In genomic region chr11:120109531-120109930, GRCh38 we compare ENCODE assay signal across 29 cellular contexts. TPM values are rescaled to one million over a fixed set of nuclear protein-coding genes. Genes with fewer than 3 reads are reported as not detected.
"Had no signal": no experiment of that assay in that cellular context is flagged by ENCODE, and none has a peak within 500 bp of the region (broad histone marks: within the 10 kb centered on the region; RNA-seq: fewer than 3 reads in every experiment).

No MANE protein-coding gene starts in this region.

- H3K4me3 Mint-ChIP-seq: activated B cell treated with CpG ODN at 0.5 μM for 24 hours; activated CD4-positive, alpha-beta T cell treated with anti-CD3 and anti-CD28 coated beads, Interleukin-2, amount 10 ng/mL, durations not matched to agents 24 days and 14 days; activated CD8-positive, alpha-beta memory T cell treated with anti-CD3 and anti-CD28 coated beads, Interleukin-2, amount 10 ng/mL, durations not matched to agents 7 days and 5 days; activated naive CD8-positive, alpha-beta T cell treated with anti-CD3 and anti-CD28 coated beads, Interleukin-2, amount 50 U/mL, for 24 hours; activated T-cell treated with anti-CD3 and anti-CD28 coated beads, Interleukin-2, amount 50 U/mL, for 24 hours; central memory CD8-positive, alpha-beta T cell; T-helper 17 cell had no signal

- FAIRE-seq: K562, RCC 7860 had no signal

- H3K36me3 Mint-ChIP-seq: activated CD8-positive, alpha-beta memory T cell treated with anti-CD3 and anti-CD28 coated beads, Interleukin-2, amount 10 ng/mL, durations not matched to agents 7 days and 5 days; activated naive CD4-positive, alpha-beta T cell treated with anti-CD3 and anti-CD28 coated beads, Interleukin-2, amount 50 U/mL, for 72 hours had no signal

- H3K4me1 Mint-ChIP-seq: activated B cell treated with CpG ODN at 0.5 μM for 24 hours; activated CD4-positive, alpha-beta T cell treated with anti-CD3 and anti-CD28 coated beads, Interleukin-2, amount 10 ng/mL, durations not matched to agents 24 days and 14 days; activated CD8-positive, alpha-beta memory T cell treated with anti-CD3 and anti-CD28 coated beads, Interleukin-2, amount 10 ng/mL, durations not matched to agents 7 days and 5 days; activated naive CD8-positive, alpha-beta T cell treated with anti-CD3 and anti-CD28 coated beads, Interleukin-2, amount 50 U/mL, for 24 hours; central memory CD8-positive, alpha-beta T cell had no signal

- H3K27ac ChIP-seq: ascending aorta, body of pancreas had no signal

- H3K4me1 ChIP-seq: ascending aorta, body of pancreas had no signal

- H3K4me3 ChIP-seq: ascending aorta, body of pancreas, K562 had no signal

- ATAC-seq: activated CD8-positive, alpha-beta memory T cell treated with anti-CD3 and anti-CD28 coated beads, Interleukin-2, amount 10 ng/mL, durations not matched to agents 7 days and 5 days; activated naive CD4-positive, alpha-beta T cell treated with anti-CD3 and anti-CD28 coated beads, Interleukin-2, amount 50 U/mL, for 72 hours; activated naive CD8-positive, alpha-beta T cell treated with anti-CD3 and anti-CD28 coated beads, Interleukin-2, amount 50 U/mL, for 24 hours; body of pancreas; K562; PC-3; T-helper 17 cell had no signal

- H3K27me3 Mint-ChIP-seq: activated CD4-positive, alpha-beta T cell treated with anti-CD3 and anti-CD28 coated beads, Interleukin-2, amount 10 ng/mL, durations not matched to agents 24 days and 14 days had no signal

- H3K9me3 ChIP-seq: ascending aorta, body of pancreas had no signal

- H3K36me3 ChIP-seq: ascending aorta had no signal

- H3K9me3 Mint-ChIP-seq: activated B cell treated with CpG ODN at 0.5 μM for 24 hours; activated CD4-positive, alpha-beta T cell treated with anti-CD3 and anti-CD28 coated beads, Interleukin-2, amount 10 ng/mL, durations not matched to agents 24 days and 14 days; activated naive CD4-positive, alpha-beta T cell treated with anti-CD3 and anti-CD28 coated beads, Interleukin-2, amount 50 U/mL, for 72 hours; activated naive CD8-positive, alpha-beta T cell treated with anti-CD3 and anti-CD28 coated beads, Interleukin-2, amount 50 U/mL, for 24 hours; activated T-cell treated with anti-CD3 and anti-CD28 coated beads, Interleukin-2, amount 50 U/mL, for 24 hours; central memory CD8-positive, alpha-beta T cell had no signal

- DNase-seq: activated B cell treated with CpG ODN at 0.5 μM for 24 hours; activated CD4-positive, alpha-beta T cell treated with anti-CD3 and anti-CD28 coated beads for 1 hour; activated CD4-positive, alpha-beta T cell treated with anti-CD3 and anti-CD28 coated beads, Interleukin-2, amount 10 ng/mL, durations not matched to agents 24 days and 14 days; activated CD4-positive, alpha-beta T cell treated with anti-CD3 and anti-CD28 coated beads, Interleukin-2, amount 50 U/mL, for 48 hours; activated CD8-positive, alpha-beta memory T cell treated with anti-CD3 and anti-CD28 coated beads, Interleukin-2, amount 10 ng/mL, durations not matched to agents 7 days and 5 days; activated effector memory CD4-positive, alpha-beta T cell treated with anti-CD3 and anti-CD28 coated beads, Interleukin-2, amount 50 U/mL, for 16 hours; activated naive CD4-positive, alpha-beta T cell treated with Interleukin-2 at 50 U/mL for 16 hours; activated naive CD8-positive, alpha-beta T cell treated with anti-CD3 and anti-CD28 coated beads, Interleukin-2, amount 50 U/mL, for 24 hours; activated T-cell treated with anti-CD3 and anti-CD28 coated beads, Interleukin-2, amount 50 U/mL, for 24 hours; amniotic stem cell; body of pancreas; Karpas-422; MM.1S; NCI-H1105; NCI-H1436; NCI-H187; NCI-H2081; NCI-H226; NCI-H526; PC-3; SIG-M5; T-helper 17 cell; T-helper 9 cell had no signal

- H3K27me3 ChIP-seq: ascending aorta, body of pancreas had no signal

- H3K27ac Mint-ChIP-seq: activated B cell treated with CpG ODN at 0.5 μM for 24 hours; activated CD4-positive, alpha-beta T cell treated with anti-CD3 and anti-CD28 coated beads, Interleukin-2, amount 10 ng/mL, durations not matched to agents 24 days and 14 days; activated CD8-positive, alpha-beta memory T cell treated with anti-CD3 and anti-CD28 coated beads, Interleukin-2, amount 10 ng/mL, durations not matched to agents 7 days and 5 days; activated naive CD4-positive, alpha-beta T cell treated with anti-CD3 and anti-CD28 coated beads, Interleukin-2, amount 50 U/mL, for 72 hours; activated naive CD8-positive, alpha-beta T cell treated with anti-CD3 and anti-CD28 coated beads, Interleukin-2, amount 50 U/mL, for 24 hours; activated T-cell treated with anti-CD3 and anti-CD28 coated beads, Interleukin-2, amount 50 U/mL, for 24 hours; T-helper 17 cell had no signal

RNA-seq across cellular contexts. Expression of gene TRIM29, which starts 28.4 kb away (rescaled TPM):
- total RNA-seq: activated B cell treated with CpG ODN at 0.5 μM for 24 hours; activated CD4-positive, alpha-beta T cell treated with anti-CD3 and anti-CD28 coated beads, Interleukin-2, amount 10 ng/mL, durations not matched to agents 24 days and 14 days; activated CD8-positive, alpha-beta memory T cell treated with anti-CD3 and anti-CD28 coated beads, Interleukin-2, amount 10 ng/mL, durations not matched to agents 7 days and 5 days; activated naive CD4-positive, alpha-beta T cell treated with anti-CD3 and anti-CD28 coated beads, Interleukin-2, amount 50 U/mL, for 72 hours; NCI-H460; T-helper 17 cell had no signal
